ENCODE assay signal across 34 cellular contexts in the genomic region with DNA sequence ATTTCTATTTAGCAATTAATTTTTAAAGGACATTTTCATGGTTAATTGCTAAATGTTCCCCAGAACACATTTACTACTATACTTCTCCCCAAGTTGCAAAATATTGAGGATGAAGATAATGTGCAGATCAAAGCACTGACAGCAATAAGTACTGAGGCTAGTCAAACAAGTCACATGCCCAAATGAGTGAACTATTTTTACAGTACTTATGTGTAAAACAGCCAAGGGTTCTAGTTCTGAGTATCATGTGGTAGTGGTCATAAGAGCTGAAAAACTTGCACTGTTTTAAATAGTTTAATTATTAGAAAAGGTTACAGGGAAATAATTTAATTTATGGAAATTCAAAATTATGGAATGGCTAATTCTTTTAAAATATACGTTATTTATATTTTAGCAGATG. TPM values are rescaled to one million over a fixed set of nuclear protein-coding genes. Genes with fewer than 3 reads are reported as not detected.
A peak's percentile ranks its signal among the peaks of the same experiment; 100 is the strongest.
DNase-seq lines count a peak whose midpoint lies in the region; ATAC-seq lines count a peak whose summit lies in the region.
"Had no signal": no experiment of that assay in that cellular context is flagged by ENCODE, and none has a peak within 500 bp of the region (broad histone marks: within the 10 kb centered on the region; RNA-seq: fewer than 3 reads in every experiment).

No MANE protein-coding gene starts in this region.

- H3K27ac Mint-ChIP-seq in activated CD4-positive, alpha-beta memory T cell treated with anti-CD3 and anti-CD28 coated beads for 36 hours, result no peak overlapping the region
- no peak overlapping the region for H3K27ac Mint-ChIP-seq in activated CD8-positive, alpha-beta T cell treated with anti-CD3 and anti-CD28 coated beads, Interleukin-2, amount 10 ng/mL, durations not matched to agents 7 days and 5 days
- H3K27ac Mint-ChIP-seq: activated naive CD8-positive, alpha-beta T cell treated with anti-CD3 and anti-CD28 coated beads, Interleukin-2, amount 10 ng/mL, durations not matched to agents 7 days and 5 days; activated T-cell treated with anti-CD3 and anti-CD28 coated beads, Interleukin-2, amount 50 U/mL, for 24 hours; effector memory CD8-positive, alpha-beta T cell; natural killer cell had no signal

- DNase-seq in activated CD4-positive, alpha-beta memory T cell treated with anti-CD3 and anti-CD28 coated beads for 36 hours, result no peak
- no peak for DNase-seq in NCI-H69 (lab: John Stamatoyannopoulos, UW)
- no peak for DNase-seq in activated CD8-positive, alpha-beta T cell treated with anti-CD3 and anti-CD28 coated beads, Interleukin-2, amount 10 ng/mL, durations not matched to agents 7 days and 5 days
- DNase-seq: activated CD4-positive, alpha-beta T cell treated with anti-CD3 and anti-CD28 coated beads for 48 hours; activated gamma-delta T cell; activated naive CD8-positive, alpha-beta T cell treated with anti-CD3 and anti-CD28 coated beads, Interleukin-2, amount 10 ng/mL, durations not matched to agents 7 days and 5 days; activated T-cell treated with anti-CD3 and anti-CD28 coated beads, Interleukin-2, amount 50 U/mL, for 24 hours; cortex of kidney; effector memory CD8-positive, alpha-beta T cell; erythroblast; GM23248; heart left ventricle; Kasumi-1; lower lobe of right lung; natural killer cell; NCI-H146; NK-92 treated with Interleukin-12 subunit alpha and Interleukin-12 subunit beta, amount 100 ng/mL, for 24 hours; PC-3; stimulated activated CD4-positive, alpha-beta T cell treated with anti-CD3 and anti-CD28 coated beads, Interleukin-1b, Interleukin-23, amount 100 ng/mL, for 48 hours; stomach; SW 1271; T-helper 9 cell; thyroid gland; WERI-Rb-1 had no signal

- no peaks in the 10 kb centered on the region for H3K4me1 Mint-ChIP-seq in activated CD4-positive, alpha-beta memory T cell treated with anti-CD3 and anti-CD28 coated beads for 36 hours (ENCODE audit: low read depth)
- H3K4me1 Mint-ChIP-seq in activated CD8-positive, alpha-beta T cell treated with anti-CD3 and anti-CD28 coated beads, Interleukin-2, amount 10 ng/mL, durations not matched to agents 7 days and 5 days (ENCODE audit: low read depth), result no peaks in the 10 kb centered on the region
- H3K4me1 Mint-ChIP-seq: natural killer cell had no signal

- ATAC-seq in GM18502 (IDR thresholded peaks at IDR 0.05; ENCODE audit: poor library complexity, unreplicated experiment) (peak; percentile 53), GM18909 (IDR thresholded peaks at IDR 0.05; ENCODE audit: poor library complexity, unreplicated experiment) (peak; percentile 63), HG02981 (IDR thresholded peaks at IDR 0.05; ENCODE audit: unreplicated experiment) (peak; percentile 45), HG03575 (IDR thresholded peaks at IDR 0.05; ENCODE audit: extremely low read depth, insufficient number of reproducible peaks, low FRiP score, unreplicated experiment) (peak; percentile 46), HG02763 (IDR thresholded peaks at IDR 0.05; ENCODE audit: unreplicated experiment) (no peak)
- no peak for ATAC-seq in activated CD8-positive, alpha-beta T cell treated with anti-CD3 and anti-CD28 coated beads, Interleukin-2, amount 10 ng/mL, durations not matched to agents 7 days and 5 days
- ATAC-seq: A549; effector memory CD8-positive, alpha-beta T cell; heart left ventricle; lower lobe of right lung; natural killer cell; PC-3 had no signal

- peaks cover 2% of the 10 kb centered on the region for H3K9me3 Mint-ChIP-seq in activated CD4-positive, alpha-beta memory T cell treated with anti-CD3 and anti-CD28 coated beads for 36 hours
- H3K9me3 Mint-ChIP-seq in activated CD8-positive, alpha-beta T cell treated with anti-CD3 and anti-CD28 coated beads, Interleukin-2, amount 10 ng/mL, durations not matched to agents 7 days and 5 days (ENCODE audit: insufficient read depth), result no peaks in the 10 kb centered on the region
- H3K9me3 Mint-ChIP-seq: activated naive CD8-positive, alpha-beta T cell treated with anti-CD3 and anti-CD28 coated beads, Interleukin-2, amount 10 ng/mL, durations not matched to agents 7 days and 5 days had no signal

- intact Hi-C loops in activated CD4-positive, alpha-beta memory T cell treated with anti-CD3 and anti-CD28 coated beads for 36 hours (cut with micrococcal nuclease), result no loop called here

- H3K36me3 Mint-ChIP-seq in activated CD4-positive, alpha-beta memory T cell treated with anti-CD3 and anti-CD28 coated beads for 36 hours, result peaks cover 1% of the 10 kb centered on the region
- no peaks in the 10 kb centered on the region for H3K36me3 Mint-ChIP-seq in activated CD8-positive, alpha-beta T cell treated with anti-CD3 and anti-CD28 coated beads, Interleukin-2, amount 10 ng/mL, durations not matched to agents 7 days and 5 days (ENCODE audit: low read depth)
- H3K36me3 Mint-ChIP-seq: activated naive CD8-positive, alpha-beta T cell treated with anti-CD3 and anti-CD28 coated beads, Interleukin-2, amount 10 ng/mL, durations not matched to agents 7 days and 5 days; natural killer cell had no signal

- CTCF ChIA-PET in activated CD4-positive, alpha-beta memory T cell treated with anti-CD3 and anti-CD28 coated beads for 36 hours (lab: Charles Lee), result no interaction called here
- CTCF ChIA-PET in activated CD8-positive, alpha-beta T cell treated with anti-CD3 and anti-CD28 coated beads, Interleukin-2, amount 10 ng/mL, durations not matched to agents 7 days and 5 days (lab: Charles Lee), result no interaction called here

- POLR2A ChIA-PET in activated CD4-positive, alpha-beta memory T cell treated with anti-CD3 and anti-CD28 coated beads for 36 hours (lab: Charles Lee), result no interaction called here
- POLR2A ChIA-PET in activated CD8-positive, alpha-beta T cell treated with anti-CD3 and anti-CD28 coated beads, Interleukin-2, amount 10 ng/mL, durations not matched to agents 7 days and 5 days (lab: Charles Lee), result no interaction called here

- H3K27me3 Mint-ChIP-seq in activated CD4-positive, alpha-beta memory T cell treated with anti-CD3 and anti-CD28 coated beads for 36 hours, result peaks cover 12% of the 10 kb centered on the region
- peaks cover 9% of the 10 kb centered on the region for H3K27me3 Mint-ChIP-seq in activated CD8-positive, alpha-beta T cell treated with anti-CD3 and anti-CD28 coated beads, Interleukin-2, amount 10 ng/mL, durations not matched to agents 7 days and 5 days (ENCODE audit: low read depth)
- H3K27me3 Mint-ChIP-seq: effector memory CD8-positive, alpha-beta T cell had no signal

- H3K4me3 Mint-ChIP-seq in activated CD4-positive, alpha-beta memory T cell treated with anti-CD3 and anti-CD28 coated beads for 36 hours, result no peak overlapping the region
- no peak overlapping the region for H3K4me3 Mint-ChIP-seq in activated CD8-positive, alpha-beta T cell treated with anti-CD3 and anti-CD28 coated beads, Interleukin-2, amount 10 ng/mL, durations not matched to agents 7 days and 5 days
- H3K4me3 Mint-ChIP-seq: activated naive CD8-positive, alpha-beta T cell treated with anti-CD3 and anti-CD28 coated beads, Interleukin-2, amount 10 ng/mL, durations not matched to agents 7 days and 5 days; activated T-cell treated with anti-CD3 and anti-CD28 coated beads, Interleukin-2, amount 50 U/mL, for 24 hours; effector memory CD8-positive, alpha-beta T cell; natural killer cell had no signal

RNA-seq across cellular contexts. Expression of a gene that starts 3.8 kb away (rescaled TPM):
- not detected for total RNA-seq in activated CD4-positive, alpha-beta memory T cell treated with anti-CD3 and anti-CD28 coated beads for 36 hours
- total RNA-seq in activated CD8-positive, alpha-beta T cell treated with anti-CD3 and anti-CD28 coated beads, Interleukin-2, amount 10 ng/mL, durations not matched to agents 7 days and 5 days, result not detected
- total RNA-seq: activated naive CD8-positive, alpha-beta T cell treated with anti-CD3 and anti-CD28 coated beads, Interleukin-2, amount 10 ng/mL, durations not matched to agents 7 days and 5 days; cardiac septum; fibroblast of villous mesenchyme; G401; GM23248; lower lobe of right lung; natural killer cell; osteocyte; PC-3; thyroid gland had no signal

Comparison
In these comparisons a context has a peak if more than half of its experiments do, and no peak if none do; other contexts are left out.
1. ATAC-seq: peak in GM18502 (single experiment), GM18909 (single experiment), HG02981 (single experiment) and HG03575 (single experiment); none in HG02763 (single experiment) and activated CD8-positive, alpha-beta T cell treated with anti-CD3 and anti-CD28 coated beads, Interleukin-2, amount 10 ng/mL, durations not matched to agents 7 days and 5 days (single experiment).